ENCODE assay signal across 30 cellular contexts in the genomic region with DNA sequence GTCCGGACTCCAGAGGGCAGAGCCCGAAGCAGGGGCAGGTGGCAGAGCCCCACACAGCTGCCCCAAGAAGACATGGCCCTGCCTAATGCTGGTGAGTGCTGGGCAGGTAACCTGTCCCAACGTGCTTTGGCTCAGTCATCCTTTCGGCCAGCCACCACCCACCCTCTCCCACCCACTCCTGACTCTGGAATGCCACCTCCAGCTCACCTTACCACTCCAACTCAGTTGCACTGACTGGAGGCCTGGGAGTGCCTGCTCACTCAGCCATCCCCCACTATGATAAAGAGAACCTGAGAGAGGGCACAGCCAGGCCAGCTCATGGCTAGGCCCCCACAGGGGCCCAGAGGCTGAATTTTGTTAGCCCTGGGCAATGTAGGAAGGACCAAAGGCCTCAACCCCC. TPM values are rescaled to one million over a fixed set of nuclear protein-coding genes. Genes with fewer than 3 reads are reported as not detected.
DNase-seq lines count a peak whose midpoint lies in the region; ATAC-seq, FAIRE-seq and TF ChIP-seq lines count a peak whose summit lies in the region.
"Had no signal": no experiment of that assay in that cellular context is flagged by ENCODE, and none has a peak within 500 bp of the region (broad histone marks: within the 10 kb centered on the region; RNA-seq: fewer than 3 reads in every experiment).

No MANE protein-coding gene starts in this region.

- no peak for TF ChIP-seq POLR2A in H1 (IDR thresholded peaks at IDR 0.05; ENCODE audit: control extremely low read depth in 1 of 2, low read depth in 2 of 2, low read length in 2 of 2)
- no peak for TF ChIP-seq POLR2A in uterus (IDR thresholded peaks at IDR 0.05)

- no peak for TF ChIP-seq RAD21 in H1 (IDR thresholded peaks at IDR 0.05 in 1 of 2, conservative IDR thresholded peaks at IDR 0.05 in 1 of 2; ENCODE audit: low read depth in 2 of 2, low read length in 2 of 2)

- TF ChIP-seq CTCF in RWPE1 (conservative IDR thresholded peaks at IDR 0.05; ENCODE audit: low read depth) (no peak), H1 (IDR thresholded peaks at IDR 0.05; ENCODE audit: control extremely low read depth in 1 of 3, insufficient read depth in 1 of 3, low read depth in 1 of 3, low read length in 3 of 3) (no peak), neural progenitor cell (IDR thresholded peaks at IDR 0.05) (no peak), uterus (IDR thresholded peaks at IDR 0.05) (no peak)

- H3K27me3 ChIP-seq in H1 (replicated peaks in 1 of 4; ENCODE audit: control insufficient read depth in 3 of 4, extremely low read depth in 1 of 4, insufficient read depth in 3 of 4, low read length in 3 of 4) (no peaks in the 10 kb centered on the region), neural progenitor cell (no peaks in the 10 kb centered on the region), uterus (no peaks in the 10 kb centered on the region)
- H3K27me3 ChIP-seq: sigmoid colon, tibial artery had no signal

- no peaks in the 10 kb centered on the region for H3K79me1 ChIP-seq in H1 (ENCODE audit: low read depth, low read length)

- no peak overlapping the region for H3K23ac ChIP-seq in H1 (ENCODE audit: insufficient read length)

- no peaks in the 10 kb centered on the region for H3K79me2 ChIP-seq in H1 (ENCODE audit: control insufficient read depth in 1 of 2, insufficient read depth in 2 of 2, low read length in 2 of 2)
- no peaks in the 10 kb centered on the region for H3K79me2 ChIP-seq in neural progenitor cell (ENCODE audit: low read depth)

- H3K9me3 ChIP-seq in H1 (ENCODE audit: insufficient read depth in 2 of 2, low read depth in 1 of 2, low read length in 1 of 2) = no peaks in the 10 kb centered on the region
- H3K9me3 ChIP-seq in neural progenitor cell (ENCODE audit: low read depth) = no peaks in the 10 kb centered on the region
- no peaks in the 10 kb centered on the region for H3K9me3 ChIP-seq in uterus
- H3K9me3 ChIP-seq: left ventricle myocardium inferior, psoas muscle, sigmoid colon, tibial artery had no signal

- peak overlapping the region; percentile 92 for H3K27ac Mint-ChIP-seq in neural progenitor cell
- H3K27ac Mint-ChIP-seq in activated CD4-positive, alpha-beta T cell treated with anti-CD3 and anti-CD28 coated beads, Interleukin-2, amount 10 ng/mL, durations not matched to agents 7 days and 5 days = no peak overlapping the region
- no peak overlapping the region for H3K27ac Mint-ChIP-seq in naive thymus-derived CD8-positive, alpha-beta T cell
- H3K27ac Mint-ChIP-seq: activated naive CD4-positive, alpha-beta T cell treated with anti-CD3 and anti-CD28 coated beads, Interleukin-2, amount 50 U/mL, for 72 hours; CD4-positive, alpha-beta T cell had no signal

- 78% methylated on average over 3 of the region's 4 CpGs; no CpG with 5 or more reads in 1 of the 2 experiments for WGBS in H1 (ENCODE audit: extremely low coverage in 1 of 2, insufficient coverage in 1 of 2, insufficient read length in 1 of 2, insufficient replicate concordance in 2 of 2, low coverage in 1 of 2, low lambda C conversion rate in 2 of 2, missing lambda C conversion rate in 1 of 2), 2 experiments

- H3K36me3 ChIP-seq in H1 (ENCODE audit: control insufficient read depth in 2 of 4, insufficient read depth in 4 of 4, low read length in 3 of 4) = no peaks in the 10 kb centered on the region
- H3K36me3 ChIP-seq in neural progenitor cell = no peaks in the 10 kb centered on the region
- H3K36me3 ChIP-seq in uterus = no peaks in the 10 kb centered on the region
- H3K36me3 ChIP-seq: left ventricle myocardium inferior, sigmoid colon, tibial artery had no signal

- FAIRE-seq in H1 (lab: Jason Lieb, UNC) = no peak
- FAIRE-seq: D721Med had no signal

- no peak overlapping the region for H2BK15ac ChIP-seq in H1 (ENCODE audit: low read length)

- no peak overlapping the region for H3K4me3 Mint-ChIP-seq in neural progenitor cell
- no peak overlapping the region for H3K4me3 Mint-ChIP-seq in activated CD4-positive, alpha-beta T cell treated with anti-CD3 and anti-CD28 coated beads, Interleukin-2, amount 10 ng/mL, durations not matched to agents 7 days and 5 days
- no peak overlapping the region for H3K4me3 Mint-ChIP-seq in naive thymus-derived CD8-positive, alpha-beta T cell
- H3K4me3 Mint-ChIP-seq: CD4-positive, alpha-beta T cell had no signal

- TF ChIP-seq EP300 in H1 (IDR thresholded peaks at IDR 0.05; ENCODE audit: borderline replicate concordance in 1 of 2, low read depth in 2 of 2, low read length in 2 of 2) = no peak

- H3K27me3 Mint-ChIP-seq in neural progenitor cell (ENCODE audit: insufficient read depth, low read depth) = peaks cover 10% of the 10 kb centered on the region
- no peaks in the 10 kb centered on the region for H3K27me3 Mint-ChIP-seq in activated CD4-positive, alpha-beta T cell treated with anti-CD3 and anti-CD28 coated beads, Interleukin-2, amount 10 ng/mL, durations not matched to agents 7 days and 5 days
- no peaks in the 10 kb centered on the region for H3K27me3 Mint-ChIP-seq in naive thymus-derived CD8-positive, alpha-beta T cell
- H3K27me3 Mint-ChIP-seq: CD4-positive, alpha-beta T cell had no signal

- H4K8ac ChIP-seq in H1 (ENCODE audit: extremely low read depth, insufficient read depth, low read length) = no peak overlapping the region

- no peak overlapping the region for H4K5ac ChIP-seq in H1 (ENCODE audit: insufficient read length, low read depth, low read length)

- H4K20me1 ChIP-seq in H1 (replicated peaks in 1 of 2; ENCODE audit: control insufficient read depth in 1 of 2, insufficient read depth in 2 of 2, low read length in 2 of 2) (no peaks in the 10 kb centered on the region), neural progenitor cell (ENCODE audit: low read depth) (no peaks in the 10 kb centered on the region)

- no peak overlapping the region for H3K9ac ChIP-seq in H1 (replicated peaks in 1 of 4; ENCODE audit: extremely low read depth in 1 of 4, low read depth in 3 of 4, low read length in 3 of 4)
- no peak overlapping the region for H3K9ac ChIP-seq in neural progenitor cell

- intact Hi-C loops in uterus (cut with DNase I; ENCODE audit: low total_unique reads) = no loop called here

- no peak overlapping the region for H2AK5ac ChIP-seq in H1 (ENCODE audit: low read depth, low read length)

- H3K4me1 Mint-ChIP-seq in neural progenitor cell = peaks cover 6% of the 10 kb centered on the region
- peaks cover 16% of the 10 kb centered on the region for H3K4me1 Mint-ChIP-seq in activated CD4-positive, alpha-beta T cell treated with anti-CD3 and anti-CD28 coated beads, Interleukin-2, amount 10 ng/mL, durations not matched to agents 7 days and 5 days
- H3K4me1 Mint-ChIP-seq in naive thymus-derived CD8-positive, alpha-beta T cell = peaks cover 0 to 50% (median 1%) of the 10 kb centered on the region in 4 donors

- H3K4me2 ChIP-seq in H1 (ENCODE audit: insufficient read depth in 1 of 2, low read depth in 2 of 2, low read length in 2 of 2) = no peak overlapping the region
- H3K4me2 ChIP-seq in neural progenitor cell = no peak overlapping the region

- no peak overlapping the region for H2BK5ac ChIP-seq in H1 (ENCODE audit: low read depth, low read length)

- H3K23me2 ChIP-seq in H1 (ENCODE audit: low read depth, low read length) = no peaks in the 10 kb centered on the region

- H2AFZ ChIP-seq in H1 (ENCODE audit: low read length) (no peak overlapping the region), neural progenitor cell (replicated peaks) (no peak overlapping the region)

- H3K9me3 Mint-ChIP-seq in neural progenitor cell = peaks cover 2% of the 10 kb centered on the region
- no peaks in the 10 kb centered on the region for H3K9me3 Mint-ChIP-seq in activated CD4-positive, alpha-beta T cell treated with anti-CD3 and anti-CD28 coated beads, Interleukin-2, amount 10 ng/mL, durations not matched to agents 7 days and 5 days
- no peaks in the 10 kb centered on the region for H3K9me3 Mint-ChIP-seq in naive thymus-derived CD8-positive, alpha-beta T cell
- H3K9me3 Mint-ChIP-seq: activated naive CD4-positive, alpha-beta T cell treated with anti-CD3 and anti-CD28 coated beads, Interleukin-2, amount 50 U/mL, for 72 hours; CD4-positive, alpha-beta T cell had no signal

- peak overlapping the region; percentile 48; the same call in 1 of the 2 replicates for H3K18ac ChIP-seq in H1 (ENCODE audit: extremely low read depth, low read length)

- no peak overlapping the region for H2BK120ac ChIP-seq in H1 (replicated peaks; ENCODE audit: low read depth, low read length)

- no peak overlapping the region for H4K91ac ChIP-seq in H1 (replicated peaks; ENCODE audit: insufficient read length, low read length)

- DNase-seq in RWPE1 (ENCODE audit: low spot score) (peak; percentile 71), H1 (ENCODE audit: low read depth in 1 of 2, low spot score in 2 of 2) (no peak), neural progenitor cell (ENCODE audit: low spot score) (no peak), uterus (no peak), cerebellum (ENCODE audit: low spot score) (no peak)
- no peak for DNase-seq in activated CD4-positive, alpha-beta T cell treated with anti-CD3 and anti-CD28 coated beads, Interleukin-2, amount 10 ng/mL, durations not matched to agents 7 days and 5 days
- DNase-seq in naive thymus-derived CD8-positive, alpha-beta T cell = no peak
- DNase-seq: activated CD4-positive, alpha-beta T cell treated with anti-CD3 and anti-CD28 coated beads for 4 hours; activated CD8-positive, alpha-beta memory T cell treated with anti-CD3 and anti-CD28 coated beads for 24 hours; activated T-cell treated with anti-CD3 and anti-CD28 coated beads for 4 hours; CD4-positive, alpha-beta T cell; KG1; left ventricle myocardium inferior; MM.1S; NCI-H1417; NCI-H2029 treated with DMSO at 0.1 percent for 48 hours; NCI-H524 treated with DMSO at 0.1 percent for 48 hours; psoas muscle; SHP77 treated with DMSO at 0.1 percent for 48 hours; sigmoid colon; stimulated activated CD4-positive, alpha-beta T cell treated with anti-CD3 and anti-CD28 coated beads, Interleukin-12 subunit alpha, Interleukin-12 subunit beta, amount 100 ng/mL, for 4 hours; stimulated activated CD4-positive, alpha-beta T cell treated with anti-CD3 and anti-CD28 coated beads, Interleukin-2, amount 100 ng/mL, for 48 hours; SW 1271; tibial artery had no signal

- no peak for ATAC-seq in naive thymus-derived CD8-positive, alpha-beta T cell
- ATAC-seq: activated naive CD4-positive, alpha-beta T cell treated with anti-CD3 and anti-CD28 coated beads, Interleukin-2, amount 50 U/mL, for 72 hours; psoas muscle had no signal

- H3F3A ChIP-seq in neural progenitor cell (ENCODE audit: low read depth) = no peaks in the 10 kb centered on the region

- H3K27ac ChIP-seq in RWPE1 (no peak overlapping the region), H1 (ENCODE audit: low read depth, low read length) (no peak overlapping the region), neural progenitor cell (no peak overlapping the region), uterus (no peak overlapping the region)
- H3K27ac ChIP-seq: HL-60, left ventricle myocardium inferior, psoas muscle, sigmoid colon, tibial artery had no signal

- CTCF ChIA-PET in RWPE1 (lab: Yijun Ruan, JAX) = interaction anchor here (1.4 kb wide), 1 partner anchor 95 kb away, joined by 7 read pairs; the partner anchor contains the start of gene DTX4
- CTCF ChIA-PET in H1 (lab: Charles Lee; ENCODE audit: partially characterized antibody) = interaction anchor here (0.7 to 8.4 kb wide), 8 partner anchors 8 to 164 kb away, joined by 3 to 74 read pairs (median 6); no protein-coding TSS in a partner anchor
- CTCF ChIA-PET in activated CD4-positive, alpha-beta T cell treated with anti-CD3 and anti-CD28 coated beads, Interleukin-2, amount 10 ng/mL, durations not matched to agents 7 days and 5 days (lab: Charles Lee) = interaction anchor here (0.6 to 0.9 kb wide), 3 partner anchors 33 to 580 kb away, joined by 3 to 4 read pairs (median 3); no protein-coding TSS in a partner anchor

- H3K4me1 ChIP-seq in H1 (replicated peaks in 1 of 4; ENCODE audit: control insufficient read depth in 3 of 4, insufficient read depth in 4 of 4, low read length in 3 of 4) (no peaks in the 10 kb centered on the region), neural progenitor cell (no peaks in the 10 kb centered on the region), uterus (no peaks in the 10 kb centered on the region)
- H3K4me1 ChIP-seq: left ventricle myocardium inferior, psoas muscle, sigmoid colon, tibial artery had no signal

- H3K36me3 Mint-ChIP-seq in neural progenitor cell = no peaks in the 10 kb centered on the region
- no peaks in the 10 kb centered on the region for H3K36me3 Mint-ChIP-seq in activated CD4-positive, alpha-beta T cell treated with anti-CD3 and anti-CD28 coated beads, Interleukin-2, amount 10 ng/mL, durations not matched to agents 7 days and 5 days (ENCODE audit: low read depth)
- H3K36me3 Mint-ChIP-seq in naive thymus-derived CD8-positive, alpha-beta T cell = no peaks in the 10 kb centered on the region
- H3K36me3 Mint-ChIP-seq: activated naive CD4-positive, alpha-beta T cell treated with anti-CD3 and anti-CD28 coated beads, Interleukin-2, amount 50 U/mL, for 72 hours had no signal

- no peak overlapping the region for H2BK12ac ChIP-seq in H1 (ENCODE audit: low read depth, low read length)

- no peak overlapping the region for H3K56ac ChIP-seq in H1 (replicated peaks; ENCODE audit: insufficient read length, low read depth, low read length)

- H3K14ac ChIP-seq in H1 (ENCODE audit: insufficient read length) = no peak overlapping the region

- H3K4ac ChIP-seq in H1 (replicated peaks; ENCODE audit: insufficient read length, low read depth, low read length) = no peak overlapping the region

- H2BK20ac ChIP-seq in H1 (ENCODE audit: low read length) = no peak overlapping the region

- H3K4me3 ChIP-seq in H1 (ENCODE audit: extremely low read depth in 1 of 4, insufficient read depth in 2 of 4, low read depth in 3 of 4, low read length in 4 of 4) = no peak overlapping the region
- H3K4me3 ChIP-seq in neural progenitor cell = no peak overlapping the region
- H3K4me3 ChIP-seq in uterus = no peak overlapping the region
- H3K4me3 ChIP-seq: left ventricle myocardium inferior, psoas muscle, sigmoid colon, tibial artery had no signal

- POLR2A ChIA-PET in RWPE1 (lab: Yijun Ruan, JAX; ENCODE audit: low non-redundant PET) = no interaction called here
- POLR2A ChIA-PET in H1 (lab: Charles Lee; ENCODE audit: partially characterized antibody) = no interaction called here
- POLR2A ChIA-PET in activated CD4-positive, alpha-beta T cell treated with anti-CD3 and anti-CD28 coated beads, Interleukin-2, amount 10 ng/mL, durations not matched to agents 7 days and 5 days (lab: Charles Lee) = no interaction called here
- POLR2A ChIA-PET in naive thymus-derived CD8-positive, alpha-beta T cell (lab: Charles Lee) = no interaction called here

RNA-seq across cellular contexts. Expression of gene MPEG1, which starts 53.8 kb away (rescaled TPM):
- total RNA-seq in H1 (2021; fragmentation: NEBNext Ultra II Directional; extraction: Animal tissue kit (Norgen Biotek cat#: 25700)) = not detected in 2 replicates
- polyA plus RNA-seq in H1 (2011; rRNA removed) = not detected in 2 replicates
- polyA plus RNA-seq in H1 (2011; cell fraction: cytosol; rRNA removed) = not detected
- not detected for polyA plus RNA-seq in H1 (2011; cell fraction: nucleus; rRNA removed)
- polyA plus RNA-seq in H1 (2012, experiment 1 of 2) = not detected in 4 replicates
- not detected for polyA plus RNA-seq in H1 (2012, experiment 2 of 2)
- not detected for polyA plus RNA-seq in H1 (2013, experiment 1 of 2)
- not detected for polyA plus RNA-seq in H1 (2013, experiment 2 of 2)
- polyA minus RNA-seq in H1 (2011; rRNA and poly(A)+ RNA removed) = not detected in 2 replicates
- polyA minus RNA-seq in H1 (2011; cell fraction: cytosol; rRNA and poly(A)+ RNA removed) = not detected
- not detected for polyA minus RNA-seq in H1 (2011; cell fraction: nucleus; rRNA and poly(A)+ RNA removed)
- total RNA-seq in neural progenitor cell (ENCODE audit: low replicate concordance) (not detected in 2 replicates), uterus (10 to 100 TPM in 1 of 4 donors, 1 to 10 TPM in 3; 1.0 to 15.1 (median 5.7) TPM), cerebellum (2.3 TPM)
- total RNA-seq in activated CD4-positive, alpha-beta T cell treated with anti-CD3 and anti-CD28 coated beads, Interleukin-2, amount 10 ng/mL, durations not matched to agents 7 days and 5 days = not detected
- 1 to 10 TPM; 5.7 to 5.9 TPM for total RNA-seq in naive thymus-derived CD8-positive, alpha-beta T cell
- polyA plus RNA-seq in naive thymus-derived CD8-positive, alpha-beta T cell = under 1 TPM in 2 of 3 donors, not detected in 1; 0.30 to 0.44 TPM
- total RNA-seq: activated naive CD4-positive, alpha-beta T cell treated with anti-CD3 and anti-CD28 coated beads, Interleukin-2, amount 50 U/mL, for 72 hours; Daoy; epithelial cell of proximal tubule; H4 had no signal
